9 cellular contexts compared by ENCODE assay signal in the genomic region with DNA sequence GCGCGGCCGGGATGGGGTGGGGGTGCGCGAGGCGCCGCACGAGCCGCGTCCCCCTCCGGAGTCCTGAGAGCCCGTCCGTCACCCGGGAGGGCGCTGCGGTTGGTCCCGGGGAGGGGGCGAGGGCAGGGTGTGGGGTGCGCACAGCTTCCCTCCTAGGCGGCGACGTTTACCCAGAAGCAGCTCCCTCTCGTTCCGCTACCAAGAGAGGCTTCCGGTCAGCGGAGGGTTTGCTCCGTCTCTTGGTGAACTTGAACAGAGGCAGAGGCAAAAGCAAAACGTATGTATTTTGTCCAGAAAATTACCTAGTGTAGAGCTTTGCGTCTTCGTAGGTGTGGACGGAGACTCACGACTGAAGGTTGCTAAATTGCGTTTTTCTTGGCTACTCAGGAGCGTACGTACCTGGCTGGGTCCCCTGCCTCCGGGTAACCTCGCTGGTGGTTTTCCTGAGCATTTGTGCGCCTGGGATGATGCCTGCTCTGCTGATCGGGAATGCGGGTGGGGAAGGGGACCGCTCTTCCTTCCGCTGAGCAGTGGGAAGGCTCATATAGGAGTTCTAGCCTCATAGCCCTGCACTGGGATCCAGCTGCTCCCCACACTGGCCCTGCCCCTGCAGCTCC. TPM values are rescaled to one million over a fixed set of nuclear protein-coding genes. Genes with fewer than 3 reads are reported as not detected.
DNase-seq lines count a peak whose midpoint lies in the region; ATAC-seq and TF ChIP-seq lines count a peak whose summit lies in the region.
"Had no signal": no experiment of that assay in that cellular context is flagged by ENCODE, and none has a peak within 500 bp of the region (broad histone marks: within the 10 kb centered on the region; RNA-seq: fewer than 3 reads in every experiment).

No MANE protein-coding gene starts in this region.

- no peak for DNase-seq in AG04449 (ENCODE audit: low read depth, low spot score)
- DNase-seq in MM.1S, result peak; percentile 75
- DNase-seq in esophagus muscularis mucosa (ENCODE audit: extremely low spot score), result no peak
- peak in 1 of 10 donors; percentile 30 for DNase-seq in naive thymus-derived CD8-positive, alpha-beta T cell

- H3K36me3 Mint-ChIP-seq in naive thymus-derived CD8-positive, alpha-beta T cell, result no peaks in the 10 kb centered on the region

- no peaks in the 10 kb centered on the region for H3K27me3 ChIP-seq in MM.1S (replicated peaks; ENCODE audit: insufficient read depth, low read length)
- H3K27me3 ChIP-seq in esophagus muscularis mucosa, result peaks cover 0 to 57% (median 3%) of the 10 kb centered on the region in 4 donors

- CTCF ChIA-PET in AG04449 (lab: Yijun Ruan, JAX), result no interaction called here

- no peak overlapping the region for H3K27ac Mint-ChIP-seq in naive thymus-derived CD8-positive, alpha-beta T cell

- ATAC-seq in naive thymus-derived CD8-positive, alpha-beta T cell, result no peak
- ATAC-seq in HG03439 (IDR thresholded peaks at IDR 0.05; ENCODE audit: unreplicated experiment) (no peak), GM21367 (IDR thresholded peaks at IDR 0.05; ENCODE audit: unreplicated experiment) (no peak), GM21786 (IDR thresholded peaks at IDR 0.05; ENCODE audit: unreplicated experiment) (no peak), HG02852 (IDR thresholded peaks at IDR 0.05; ENCODE audit: unreplicated experiment) (no peak)
- ATAC-seq: GM12878 had no signal

- H3K9me2 ChIP-seq in MM.1S (replicated peaks; ENCODE audit: insufficient read depth, low read length), result no peaks in the 10 kb centered on the region

- TF ChIP-seq POLR2A in esophagus muscularis mucosa (IDR thresholded peaks at IDR 0.05; ENCODE audit: low read depth), result no peak

- no peak for TF ChIP-seq CTCF in AG04449 (IDR thresholded peaks at IDR 0.05; ENCODE audit: insufficient read depth, low read length, missing control alignments)
- no peak; the same call in 1 of the 2 replicates for TF ChIP-seq CTCF in MM.1S (IDR thresholded peaks at IDR 0.05; ENCODE audit: low read length)
- TF ChIP-seq CTCF in esophagus muscularis mucosa (IDR thresholded peaks at IDR 0.05), result no peak

- H3K9me3 ChIP-seq in MM.1S (replicated peaks; ENCODE audit: insufficient read depth, low read length), result no peaks in the 10 kb centered on the region
- no peaks in the 10 kb centered on the region for H3K9me3 ChIP-seq in esophagus muscularis mucosa

- H3K9me3 Mint-ChIP-seq in naive thymus-derived CD8-positive, alpha-beta T cell, result peaks cover 0 to 2% (median 0%) of the 10 kb centered on the region in 9 donors

- peaks cover 20 to 85% (median 59%) of the 10 kb centered on the region in 5 donors for H3K27me3 Mint-ChIP-seq in naive thymus-derived CD8-positive, alpha-beta T cell

- H3K4me1 ChIP-seq in MM.1S (ENCODE audit: low read length), result peaks cover 14% of the 10 kb centered on the region
- peaks cover 0 to 30% (median 25%) of the 10 kb centered on the region in 4 donors for H3K4me1 ChIP-seq in esophagus muscularis mucosa

- peaks cover 11 to 21% (median 15%) of the 10 kb centered on the region in 4 donors for H3K4me1 Mint-ChIP-seq in naive thymus-derived CD8-positive, alpha-beta T cell

- H3K4me3 ChIP-seq in AG04449 (ENCODE audit: low read depth, low read length), result peak overlapping the region; percentile 15; the same call in 1 of the 2 replicates
- H3K4me3 ChIP-seq in MM.1S (ENCODE audit: low read length), result peak overlapping the region; percentile 80
- H3K4me3 ChIP-seq in esophagus muscularis mucosa, result peak overlapping the region; percentile 60 to 78 (median 64)
- H3K4me3 ChIP-seq: GM12878 had no signal

- H3K4me2 ChIP-seq in MM.1S (ENCODE audit: low read depth, low read length), result peak overlapping the region; percentile 81

- no peak for TF ChIP-seq EP300 in esophagus muscularis mucosa (IDR thresholded peaks at IDR 0.05)

- H4K20me1 ChIP-seq in MM.1S (ENCODE audit: insufficient read depth, low read length), result no peaks in the 10 kb centered on the region

- H3K27ac ChIP-seq in MM.1S (ENCODE audit: low read length) (no peak overlapping the region), esophagus muscularis mucosa (replicated peaks in 1 of 4) (peak overlapping the region in 1 of 4 donors; percentile 22)

- H3F3A ChIP-seq in MM.1S (ENCODE audit: insufficient read depth, low read length), result peaks cover 15% of the 10 kb centered on the region; the same call in 1 of the 2 replicates

- peak overlapping the region; percentile 65 for H3K9ac ChIP-seq in MM.1S (ENCODE audit: low read length)

- POLR2A ChIA-PET in AG04449 (lab: Yijun Ruan, JAX), result no interaction called here
- POLR2A ChIA-PET in naive thymus-derived CD8-positive, alpha-beta T cell (lab: Charles Lee), result no interaction called here

- H3K36me3 ChIP-seq in MM.1S (replicated peaks; ENCODE audit: insufficient read depth, low read length), result no peaks in the 10 kb centered on the region
- no peaks in the 10 kb centered on the region for H3K36me3 ChIP-seq in esophagus muscularis mucosa

- intact Hi-C loops in esophagus muscularis mucosa (cut with DNase I), result no loop called here

- H3K4me3 Mint-ChIP-seq in naive thymus-derived CD8-positive, alpha-beta T cell, result peak overlapping the region; percentile 43 to 66 (median 59)

- H2AFZ ChIP-seq in MM.1S (ENCODE audit: low read length), result 0 out of 2 replicates have a peak overlapping the region, but pooled peaks have one; percentile 32

- peaks cover 53% of the 10 kb centered on the region for H3K79me2 ChIP-seq in MM.1S (ENCODE audit: low read length)

- no CpG with 5 or more reads among the region's 42 CpGs for WGBS in esophagus muscularis mucosa

RNA-seq across cellular contexts. Expression of gene WSCD1, which starts 0.8 kb away (rescaled TPM):
- 1 to 10 TPM; 1.7 to 6.8 (median 3.5) TPM for total RNA-seq in esophagus muscularis mucosa
- total RNA-seq in naive thymus-derived CD8-positive, alpha-beta T cell, result not detected
- polyA plus RNA-seq in naive thymus-derived CD8-positive, alpha-beta T cell, result not detected
- total RNA-seq: GM12878 had no signal

Comparison
In these comparisons a context has a peak if more than half of its experiments do, and no peak if none do; other contexts are left out.
1. H3K4me3 ChIP-seq: peak in every context shown above with its lines; median percentile 80 in MM.1S; 64 in esophagus muscularis mucosa; 15 in AG04449.